ENCODE assay signal across 8 cellular contexts in the genomic region with DNA sequence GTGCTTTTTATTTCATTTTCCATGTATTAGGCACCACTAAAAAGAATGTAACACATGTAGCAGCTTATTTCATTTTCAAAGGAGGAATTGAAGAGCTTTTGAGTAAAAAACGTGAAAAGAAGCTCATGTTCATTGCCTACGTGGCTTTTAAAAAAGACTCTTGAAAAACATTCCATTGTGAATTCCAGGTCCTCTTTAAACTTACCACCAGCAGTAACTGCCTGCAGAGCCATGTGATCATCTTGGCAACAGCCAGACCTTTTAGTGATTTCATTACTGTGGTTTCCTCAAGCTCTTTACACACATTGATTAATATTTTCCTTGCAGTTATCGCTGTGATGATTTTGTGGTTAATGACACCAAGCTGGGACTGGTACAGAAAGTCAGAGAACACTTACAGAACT. TPM values are rescaled to one million over a fixed set of nuclear protein-coding genes. Genes with fewer than 3 reads are reported as not detected.
DNase-seq lines count a peak whose midpoint lies in the region; ATAC-seq and TF ChIP-seq lines count a peak whose summit lies in the region.

No MANE protein-coding gene starts in this region.

- peak overlapping the region; percentile 49 for H3K27ac Mint-ChIP-seq in stimulated activated memory B cell treated with anti-CD40 and anti-IgM and Interleukin-4, amounts not matched to agents 10 μg/mL and 1 μg/mL and 100 μg/mL, for 72 hours

- H3K27ac ChIP-seq in adrenal gland (peak overlapping the region in 4 of 5 donors; percentile 7 to 80 (median 48)), iPS-18a (ENCODE audit: low read length) (peak overlapping the region; percentile 79)

- H3K9ac ChIP-seq in iPS-18a (ENCODE audit: low read length) = peak overlapping the region; percentile 55

- H3K36me3 Mint-ChIP-seq in stimulated activated memory B cell treated with anti-CD40 and anti-IgM and Interleukin-4, amounts not matched to agents 10 μg/mL and 1 μg/mL and 100 μg/mL, for 72 hours = peaks cover 31% of the 10 kb centered on the region

- WGBS in adrenal gland, 4 donors = 14 to 23% (median 19%) methylated on average over 3 of the region's 3 CpGs

- ATAC-seq in stimulated activated memory B cell treated with anti-CD40 and anti-IgM and Interleukin-4, amounts not matched to agents 10 μg/mL and 1 μg/mL and 100 μg/mL, for 72 hours = no peak

- no peak overlapping the region for H3K4me3 Mint-ChIP-seq in stimulated activated memory B cell treated with anti-CD40 and anti-IgM and Interleukin-4, amounts not matched to agents 10 μg/mL and 1 μg/mL and 100 μg/mL, for 72 hours

- peak; percentile 27 for DNase-seq in stimulated activated CD4-positive, alpha-beta T cell treated with anti-CD3 and anti-CD28 coated beads, Interleukin-15, amount 100 ng/mL, for 24 hours
- no peak for DNase-seq in stimulated activated CD4-positive, alpha-beta T cell treated with anti-CD3 and anti-CD28 coated beads, Interleukin-4, amount 100 ng/mL, for 4 hours
- DNase-seq in adrenal gland = peak in 6 of 7 donors; percentile 60 to 73 (median 68)
- DNase-seq in NCI-H1694 treated with DMSO at 0.1 percent for 48 hours (lab: John Stamatoyannopoulos, UW) = no peak
- no peak for DNase-seq in NCI-H187 treated with DMSO at 0.1 percent for 48 hours (lab: John Stamatoyannopoulos, UW)
- no peak for DNase-seq in GF-D8 (lab: John Stamatoyannopoulos, UW)

- H3K4me3 ChIP-seq in adrenal gland (peak overlapping the region in 1 of 4 donors; percentile 27), iPS-18a (ENCODE audit: low read length) (peak overlapping the region; percentile 16)

- peaks cover 19 to 28% of the 10 kb centered on the region in 2 donors for H3K4me1 ChIP-seq in adrenal gland (replicated peaks in 1 of 2)
- peaks cover 29% of the 10 kb centered on the region for H3K4me1 ChIP-seq in iPS-18a (ENCODE audit: control insufficient read depth, low read depth, low read length)

- H3K36me3 ChIP-seq in adrenal gland (replicated peaks in 1 of 2) (no peaks in the 10 kb centered on the region), iPS-18a (ENCODE audit: control insufficient read depth, low read depth, low read length) (no peaks in the 10 kb centered on the region)

- TF ChIP-seq POLR2A in adrenal gland (IDR thresholded peaks at IDR 0.05) = no peak

- intact Hi-C loops in adrenal gland (cut with DNase I) = loop anchor here in 1 of 2 donors (10.0 kb wide), 1 partner anchor 49 kb away; the partner anchor contains the start of gene USP3

- no peaks in the 10 kb centered on the region for H3K9me3 Mint-ChIP-seq in stimulated activated memory B cell treated with anti-CD40 and anti-IgM and Interleukin-4, amounts not matched to agents 10 μg/mL and 1 μg/mL and 100 μg/mL, for 72 hours

- H3K27me3 Mint-ChIP-seq in stimulated activated memory B cell treated with anti-CD40 and anti-IgM and Interleukin-4, amounts not matched to agents 10 μg/mL and 1 μg/mL and 100 μg/mL, for 72 hours = no peaks in the 10 kb centered on the region

- no peak for TF ChIP-seq CTCF in adrenal gland (IDR thresholded peaks at IDR 0.05)

- peaks cover 24% of the 10 kb centered on the region for H3K4me1 Mint-ChIP-seq in stimulated activated memory B cell treated with anti-CD40 and anti-IgM and Interleukin-4, amounts not matched to agents 10 μg/mL and 1 μg/mL and 100 μg/mL, for 72 hours

- no peaks in the 10 kb centered on the region for H3K27me3 ChIP-seq in adrenal gland
- no peaks in the 10 kb centered on the region for H3K27me3 ChIP-seq in iPS-18a (ENCODE audit: control insufficient read depth, insufficient read depth, low read length)

- H3K9me3 ChIP-seq in adrenal gland (replicated peaks in 1 of 3) (no peaks in the 10 kb centered on the region), iPS-18a (ENCODE audit: control insufficient read depth, low read depth, low read length) (no peaks in the 10 kb centered on the region)

RNA-seq across cellular contexts. Expression of gene FBXL22, which starts 43.8 kb away (rescaled TPM):
- total RNA-seq in adrenal gland = under 1 TPM in 7 of 8 donors, not detected in 1; 0.42 to 0.93 (median 0.78) TPM
- polyA plus RNA-seq in adrenal gland = 1 to 10 TPM in 2 of 3 donors, under 1 TPM in 1; 0.37 to 5.9 (median 1.0) TPM

RNA-seq across cellular contexts. Expression of gene USP3, which starts 49.0 kb away (rescaled TPM):
- total RNA-seq in adrenal gland = 10 to 100 TPM; 26.4 to 49.2 (median 40.0) TPM
- 10 to 100 TPM; 23.0 to 30.5 (median 29.9) TPM for polyA plus RNA-seq in adrenal gland

Comparison
In these comparisons a context has a peak if more than half of its experiments do, and no peak if none do; other contexts are left out.
1. DNase-seq: peak in stimulated activated CD4-positive, alpha-beta T cell treated with anti-CD3 and anti-CD28 coated beads, Interleukin-15, amount 100 ng/mL, for 24 hours (single experiment) and adrenal gland (6 of 7); none in stimulated activated CD4-positive, alpha-beta T cell treated with anti-CD3 and anti-CD28 coated beads, Interleukin-4, amount 100 ng/mL, for 4 hours (0 of 2), NCI-H1694 treated with DMSO at 0.1 percent for 48 hours (single experiment), NCI-H187 treated with DMSO at 0.1 percent for 48 hours (single experiment) and GF-D8 (single experiment).